In genomic region chr18:59823611-59824195, GRCh38 we compare ENCODE assay signal across 8 cellular contexts.
DNase-seq lines count a peak whose midpoint lies in the region; ATAC-seq and TF ChIP-seq lines count a peak whose summit lies in the region.

No MANE protein-coding gene starts in this region.

- POLR2A ChIA-PET in CD8-positive, alpha-beta T cell (lab: Charles Lee) = interaction anchor here (0.6 kb wide), 1 partner anchor 1727 kb away, joined by 3 read pairs; no protein-coding TSS in a partner anchor

- no peaks in the 10 kb centered on the region for H3K36me3 Mint-ChIP-seq in CD8-positive, alpha-beta T cell
- H3K36me3 Mint-ChIP-seq in activated naive CD4-positive, alpha-beta T cell treated with anti-CD3 and anti-CD28 coated beads, Interleukin-2, amount 10 ng/mL, durations not matched to agents 7 days and 5 days = no peaks in the 10 kb centered on the region

- no peak overlapping the region for H3K27ac Mint-ChIP-seq in CD8-positive, alpha-beta T cell
- H3K27ac Mint-ChIP-seq in activated naive CD4-positive, alpha-beta T cell treated with anti-CD3 and anti-CD28 coated beads, Interleukin-2, amount 10 ng/mL, durations not matched to agents 7 days and 5 days = no peak overlapping the region

- H3K36me3 ChIP-seq in CD8-positive, alpha-beta T cell (ENCODE audit: insufficient read depth, low read length) = no peaks in the 10 kb centered on the region
- H3K36me3 ChIP-seq in heart right ventricle = no peaks in the 10 kb centered on the region

- no peak overlapping the region for H3K4me3 Mint-ChIP-seq in CD8-positive, alpha-beta T cell
- no peak overlapping the region for H3K4me3 Mint-ChIP-seq in activated naive CD4-positive, alpha-beta T cell treated with anti-CD3 and anti-CD28 coated beads, Interleukin-2, amount 10 ng/mL, durations not matched to agents 7 days and 5 days

- H3K9me3 Mint-ChIP-seq in CD8-positive, alpha-beta T cell = no peaks in the 10 kb centered on the region
- H3K9me3 Mint-ChIP-seq in activated naive CD4-positive, alpha-beta T cell treated with anti-CD3 and anti-CD28 coated beads, Interleukin-2, amount 10 ng/mL, durations not matched to agents 7 days and 5 days = no peaks in the 10 kb centered on the region

- H3K4me1 Mint-ChIP-seq in CD8-positive, alpha-beta T cell (ENCODE audit: low read depth) = peaks cover 3% of the 10 kb centered on the region
- no peaks in the 10 kb centered on the region for H3K4me1 Mint-ChIP-seq in activated naive CD4-positive, alpha-beta T cell treated with anti-CD3 and anti-CD28 coated beads, Interleukin-2, amount 10 ng/mL, durations not matched to agents 7 days and 5 days

- peak; percentile 28 for TF ChIP-seq CTCF in CD8-positive, alpha-beta T cell (IDR thresholded peaks at IDR 0.05)
- TF ChIP-seq CTCF in heart right ventricle (IDR thresholded peaks at IDR 0.05) = peak; percentile 60 to 83 (median 77)

- DNase-seq in CD8-positive, alpha-beta T cell = peak in 2 of 7 experiments; percentile 16 to 22
- DNase-seq in NCI-H510A treated with DMSO at 0.1 percent for 48 hours (lab: John Stamatoyannopoulos, UW) (peak; percentile 73), heart right ventricle (peak in 1 of 2 donors; percentile 60), retina (peak; percentile 77)
- peak; percentile 67 for DNase-seq in activated naive CD4-positive, alpha-beta T cell treated with anti-CD3 and anti-CD28 coated beads, Interleukin-2, amount 10 ng/mL, durations not matched to agents 7 days and 5 days

- no peak overlapping the region for H3K27ac ChIP-seq in CD8-positive, alpha-beta T cell (ENCODE audit: low read depth, low read length)
- no peak overlapping the region for H3K27ac ChIP-seq in heart right ventricle

- H3K27me3 Mint-ChIP-seq in CD8-positive, alpha-beta T cell (ENCODE audit: low read depth) = peaks cover 7% of the 10 kb centered on the region
- H3K27me3 Mint-ChIP-seq in activated naive CD4-positive, alpha-beta T cell treated with anti-CD3 and anti-CD28 coated beads, Interleukin-2, amount 10 ng/mL, durations not matched to agents 7 days and 5 days = peaks cover 17% of the 10 kb centered on the region

- CTCF ChIA-PET in CD8-positive, alpha-beta T cell (lab: Charles Lee) = interaction anchor here (0.6 to 2.8 kb wide), 8 partner anchors 10 to 739 kb away, joined by 3 to 7 read pairs (median 4); no protein-coding TSS in a partner anchor
- CTCF ChIA-PET in activated naive CD4-positive, alpha-beta T cell treated with anti-CD3 and anti-CD28 coated beads, Interleukin-2, amount 10 ng/mL, durations not matched to agents 7 days and 5 days (lab: Charles Lee) = interaction anchor here (0.6 to 4.5 kb wide), 21 partner anchors 10 to 1627 kb away, joined by 3 to 58 read pairs (median 4); partner anchors contain the start of gene CCBE1

- intact Hi-C loops in CD8-positive, alpha-beta T cell (cut with DNase I, micrococcal nuclease) = loop anchor here in 1 of 2 experiments (5.0 kb wide), 3 partner anchors 126 to 516 kb away; partner anchors contain the start of gene CCBE1
- intact Hi-C loops in heart right ventricle (cut with DNase I) = loop anchor here (2.0 to 10.0 kb wide), 10 partner anchors 121 to 516 kb away; no protein-coding TSS in a partner anchor

- no peaks in the 10 kb centered on the region for H3K27me3 ChIP-seq in CD8-positive, alpha-beta T cell (ENCODE audit: insufficient read depth, low read length)
- H3K27me3 ChIP-seq in heart right ventricle = peaks cover 0 to 7% (median 0%) of the 10 kb centered on the region in 7 donors

- no peak overlapping the region for H3K4me3 ChIP-seq in CD8-positive, alpha-beta T cell (ENCODE audit: low read depth, low read length)
- H3K4me3 ChIP-seq in heart right ventricle = no peak overlapping the region

- ATAC-seq in CD8-positive, alpha-beta T cell = no peak
- ATAC-seq in GM18861 (IDR thresholded peaks at IDR 0.05; ENCODE audit: unreplicated experiment) (peak; percentile 63), HG03442 (IDR thresholded peaks at IDR 0.05; ENCODE audit: unreplicated experiment) (peak; percentile 86), heart right ventricle (peak; percentile 64 to 85 (median 79)), HG02970 (IDR thresholded peaks at IDR 0.05; ENCODE audit: low FRiP score, unreplicated experiment) (no peak)

- H3K4me1 ChIP-seq in CD8-positive, alpha-beta T cell (ENCODE audit: insufficient read depth, low read length) = no peaks in the 10 kb centered on the region
- no peaks in the 10 kb centered on the region for H3K4me1 ChIP-seq in heart right ventricle

- WGBS in heart right ventricle, 2 donors = 29 to 36% methylated on average over 12 of the region's 12 CpGs

- no peaks in the 10 kb centered on the region for H3K9me3 ChIP-seq in CD8-positive, alpha-beta T cell (ENCODE audit: low read length)
- H3K9me3 ChIP-seq in heart right ventricle = no peaks in the 10 kb centered on the region

Comparison
In these comparisons a context has a peak if more than half of its experiments do, and no peak if none do; other contexts are left out.
1. ATAC-seq: peak in GM18861 (single experiment), HG03442 (single experiment) and heart right ventricle (8 of 8); none in CD8-positive, alpha-beta T cell (single experiment) and HG02970 (single experiment).